ENCODE assay signal across 19 cellular contexts in genomic region chr4:6517171-6517570, GRCh38. TPM values are rescaled to one million over a fixed set of nuclear protein-coding genes. Genes with fewer than 3 reads are reported as not detected.
A peak's percentile ranks its signal among the peaks of the same experiment; 100 is the strongest.
DNase-seq lines count a peak whose midpoint lies in the region; ATAC-seq and TF ChIP-seq lines count a peak whose summit lies in the region.
"Had no signal": no experiment of that assay in that cellular context is flagged by ENCODE, and none has a peak within 500 bp of the region (broad histone marks: within the 10 kb centered on the region; RNA-seq: fewer than 3 reads in every experiment).

No MANE protein-coding gene starts in this region.

- peaks cover 4% of the 10 kb centered on the region for H3K4me1 ChIP-seq in left ventricle myocardium inferior
- no peaks in the 10 kb centered on the region for H3K4me1 ChIP-seq in gastroesophageal sphincter
- H3K4me1 ChIP-seq: A549 had no signal

- TF ChIP-seq CTCF in left ventricle myocardium inferior (IDR thresholded peaks at IDR 0.05; ENCODE audit: borderline replicate concordance) (no peak), gastroesophageal sphincter (IDR thresholded peaks at IDR 0.05) (no peak)

- ATAC-seq in Right ventricle myocardium superior (ENCODE audit: poor library complexity) (peak; percentile 43), Right ventricle myocardium inferior (no peak), GM18502 (IDR thresholded peaks at IDR 0.05; ENCODE audit: poor library complexity, unreplicated experiment) (no peak), gastroesophageal sphincter (no peak)
- ATAC-seq: A549; CD8-positive, alpha-beta T cell; HCT116; HepG2 had no signal

- TF ChIP-seq POLR2A in gastroesophageal sphincter (IDR thresholded peaks at IDR 0.05) = no peak

- H3K27ac ChIP-seq in left ventricle myocardium inferior (replicated peaks) = peak overlapping the region; percentile 48
- H3K27ac ChIP-seq in gastroesophageal sphincter = no peak overlapping the region
- H3K27ac ChIP-seq: 22Rv1, A549 had no signal

- H3K36me3 ChIP-seq in left ventricle myocardium inferior = no peaks in the 10 kb centered on the region
- no peaks in the 10 kb centered on the region for H3K36me3 ChIP-seq in gastroesophageal sphincter

- DNase-seq in Right ventricle myocardium superior (no peak), Right ventricle myocardium inferior (ENCODE audit: missing footprints) (no peak), left ventricle myocardium inferior (no peak), mesenteric fat pad (ENCODE audit: low spot score) (peak; percentile 83)
- DNase-seq in stimulated activated CD4-positive, alpha-beta T cell treated with anti-CD3 and anti-CD28 coated beads, Interleukin-2, amount 100 ng/mL, for 48 hours = no peak
- DNase-seq: AML-193; Calu3; CD8-positive, alpha-beta T cell; DMS79 treated with DMSO at 0.1 percent for 48 hours; GF-D8; GOT3; H7; HFFc6 had no signal

- H3K27me3 ChIP-seq in left ventricle myocardium inferior (ENCODE audit: low read depth) = peaks cover 27% of the 10 kb centered on the region
- H3K27me3 ChIP-seq in gastroesophageal sphincter = peaks cover 38% of the 10 kb centered on the region

- WGBS in gastroesophageal sphincter (ENCODE audit: low coverage in 1 of 2), 2 donors = 50% methylated on average over 1 of the region's 2 CpGs; no CpG with 5 or more reads in 1 of the 2 donors

- H3K4me3 ChIP-seq in left ventricle myocardium inferior (no peak overlapping the region), gastroesophageal sphincter (no peak overlapping the region)
- H3K4me3 ChIP-seq: A549 had no signal

- intact Hi-C loops in Right ventricle myocardium superior (cut with DNase I) = no loop called here
- intact Hi-C loops in Right ventricle myocardium inferior (cut with DNase I) = no loop called here
- intact Hi-C loops in left ventricle myocardium inferior (cut with micrococcal nuclease) = no loop called here

- H3K9me3 ChIP-seq in left ventricle myocardium inferior (replicated peaks) (peaks cover 26% of the 10 kb centered on the region), gastroesophageal sphincter (peaks cover 0 to 33% (median 0%) of the 10 kb centered on the region in 3 donors)
- H3K9me3 ChIP-seq: A549 had no signal

- TF ChIP-seq EP300 in gastroesophageal sphincter (IDR thresholded peaks at IDR 0.05) = no peak

RNA-seq across cellular contexts. Expression of gene PPP2R2C, which starts 44.8 kb away (rescaled TPM):
- total RNA-seq in Right ventricle myocardium superior (8.1 TPM), Right ventricle myocardium inferior (12.3 TPM), left ventricle myocardium inferior (9.7 TPM), mesenteric fat pad (1.1 TPM), gastroesophageal sphincter (1 to 10 TPM in 2 of 4 donors, under 1 TPM in 2; 0.47 to 4.6 (median 1.0) TPM)
- total RNA-seq: CD8-positive, alpha-beta T cell had no signal

RNA-seq across cellular contexts. Expression of gene MAN2B2, which starts 57.8 kb away (rescaled TPM):
- 17.3 TPM for total RNA-seq in Right ventricle myocardium superior
- total RNA-seq in Right ventricle myocardium inferior = 17.8 TPM
- total RNA-seq in left ventricle myocardium inferior = 18.5 TPM
- 33.1 TPM for total RNA-seq in mesenteric fat pad
- 10 to 100 TPM; 20.3 to 39.3 (median 34.3) TPM for total RNA-seq in gastroesophageal sphincter
